In genomic region chr19:11446652-11447301, GRCh38 we compare ENCODE assay signal across 2 cellular contexts.
TF ChIP-seq lines count a peak whose summit lies in the region.

No MANE protein-coding gene starts in this region.

TF ChIP-seq in SK-N-SH, 30 proteins besides CTCF, POLR2A, EP300 and RAD21:
- TF ChIP-seq CHD2 (IDR thresholded peaks at IDR 0.05; ENCODE audit: low read length, partially characterized antibody) (no peak), RXRA (IDR thresholded peaks at IDR 0.05; ENCODE audit: borderline replicate concordance, low read depth) (no peak), RFX5 (IDR thresholded peaks at IDR 0.05; ENCODE audit: low read length) (no peak), USF2 (IDR thresholded peaks at IDR 0.05; ENCODE audit: borderline replicate concordance, low read depth, low read length) (no peak), SMC3 (IDR thresholded peaks at IDR 0.05; ENCODE audit: low read depth, low read length) (peak; percentile 62), YY1 (IDR thresholded peaks at IDR 0.05; ENCODE audit: low read depth) (no peak)
- TF ChIP-seq, protein P1, sequence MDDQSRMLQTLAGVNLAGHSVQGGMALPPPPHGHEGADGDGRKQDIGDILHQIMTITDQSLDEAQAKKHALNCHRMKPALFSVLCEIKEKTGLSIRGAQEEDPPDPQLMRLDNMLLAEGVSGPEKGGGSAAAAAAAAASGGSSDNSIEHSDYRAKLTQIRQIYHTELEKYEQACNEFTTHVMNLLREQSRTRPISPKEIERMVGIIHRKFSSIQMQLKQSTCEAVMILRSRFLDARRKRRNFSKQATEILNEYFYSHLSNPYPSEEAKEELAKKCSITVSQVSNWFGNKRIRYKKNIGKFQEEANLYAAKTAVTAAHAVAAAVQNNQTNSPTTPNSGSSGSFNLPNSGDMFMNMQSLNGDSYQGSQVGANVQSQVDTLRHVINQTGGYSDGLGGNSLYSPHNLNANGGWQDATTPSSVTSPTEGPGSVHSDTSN (IDR thresholded peaks at IDR 0.05) = no peak

TF ChIP-seq in GM12878, 131 proteins besides CTCF, POLR2A, EP300 and RAD21:
- TF ChIP-seq MEF2A (IDR thresholded peaks at IDR 0.05; ENCODE audit: insufficient read depth, low read depth, low read length) (no peak), YY1 (IDR thresholded peaks at IDR 0.05; ENCODE audit: low read depth, low read length) (0 out of 2 replicates have a peak, but pooled peaks have one; percentile 23), ZNF274 (IDR thresholded peaks at IDR 0.05; ENCODE audit: insufficient read depth, insufficient read length) (no peak), CBX3 (IDR thresholded peaks at IDR 0.05; ENCODE audit: borderline replicate concordance, low read depth) (no peak), TBL1XR1 (IDR thresholded peaks at IDR 0.05; ENCODE audit: low read depth, low read length) (no peak), HDGF (IDR thresholded peaks at IDR 0.05) (peak; percentile 35; the same call in 1 of the 2 replicates), TARDBP (IDR thresholded peaks at IDR 0.05; ENCODE audit: borderline replicate concordance) (no peak), CEBPZ (IDR thresholded peaks at IDR 0.05; ENCODE audit: low read depth, low read length) (no peak), SMC3 (IDR thresholded peaks at IDR 0.05; ENCODE audit: borderline replicate concordance, low read length) (peak; percentile 42; the same call in 1 of the 2 replicates), SREBF2 (IDR thresholded peaks at IDR 0.05; ENCODE audit: low read length) (no peak)
- TF ChIP-seq, protein P2, sequence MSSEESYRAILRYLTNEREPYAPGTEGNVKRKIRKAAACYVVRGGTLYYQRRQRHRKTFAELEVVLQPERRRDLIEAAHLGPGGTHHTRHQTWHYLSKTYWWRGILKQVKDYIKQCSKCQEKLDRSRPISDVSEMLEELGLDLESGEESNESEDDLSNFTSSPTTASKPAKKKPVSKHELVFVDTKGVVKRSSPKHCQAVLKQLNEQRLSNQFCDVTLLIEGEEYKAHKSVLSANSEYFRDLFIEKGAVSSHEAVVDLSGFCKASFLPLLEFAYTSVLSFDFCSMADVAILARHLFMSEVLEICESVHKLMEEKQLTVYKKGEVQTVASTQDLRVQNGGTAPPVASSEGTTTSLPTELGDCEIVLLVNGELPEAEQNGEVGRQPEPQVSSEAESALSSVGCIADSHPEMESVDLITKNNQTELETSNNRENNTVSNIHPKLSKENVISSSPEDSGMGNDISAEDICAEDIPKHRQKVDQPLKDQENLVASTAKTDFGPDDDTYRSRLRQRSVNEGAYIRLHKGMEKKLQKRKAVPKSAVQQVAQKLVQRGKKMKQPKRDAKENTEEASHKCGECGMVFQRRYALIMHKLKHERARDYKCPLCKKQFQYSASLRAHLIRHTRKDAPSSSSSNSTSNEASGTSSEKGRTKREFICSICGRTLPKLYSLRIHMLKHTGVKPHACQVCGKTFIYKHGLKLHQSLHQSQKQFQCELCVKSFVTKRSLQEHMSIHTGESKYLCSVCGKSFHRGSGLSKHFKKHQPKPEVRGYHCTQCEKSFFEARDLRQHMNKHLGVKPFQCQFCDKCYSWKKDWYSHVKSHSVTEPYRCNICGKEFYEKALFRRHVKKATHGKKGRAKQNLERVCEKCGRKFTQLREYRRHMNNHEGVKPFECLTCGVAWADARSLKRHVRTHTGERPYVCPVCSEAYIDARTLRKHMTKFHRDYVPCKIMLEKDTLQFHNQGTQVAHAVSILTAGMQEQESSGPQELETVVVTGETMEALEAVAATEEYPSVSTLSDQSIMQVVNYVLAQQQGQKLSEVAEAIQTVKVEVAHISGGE (CRISPR knock-in tag; IDR thresholded peaks at IDR 0.05) = no peak
